In genomic region chr17:28712037-28712704, GRCh38 we compare ENCODE assay signal across 8 cellular contexts. TPM values are rescaled to one million over a fixed set of nuclear protein-coding genes. Genes with fewer than 3 reads are reported as not detected.
A peak's percentile ranks its signal among the peaks of the same experiment; 100 is the strongest.
DNase-seq lines count a peak whose midpoint lies in the region; ATAC-seq and TF ChIP-seq lines count a peak whose summit lies in the region.

No MANE protein-coding gene starts in this region.

- POLR2A ChIA-PET in AG04450 (lab: Yijun Ruan, JAX): interaction anchor here (1.0 to 2.6 kb wide), 4 partner anchors 8 to 50 kb away, joined by 5 to 40 read pairs (median 14); partner anchors contain the start of genes RPL23A, SDF2, SUPT6H and TLCD1

- H4K5ac ChIP-seq in mesendoderm (ENCODE audit: low read length): no peak overlapping the region

- H3K27me3 ChIP-seq in AG04450 (ENCODE audit: control insufficient read depth, insufficient read depth, low read length) (no peaks in the 10 kb centered on the region), H7 (ENCODE audit: control insufficient read depth, insufficient read depth, low read length) (no peaks in the 10 kb centered on the region), mesendoderm (ENCODE audit: insufficient read depth, low read length, poor library complexity) (no peaks in the 10 kb centered on the region)

- peak; percentile 48 for ATAC-seq in stimulated activated naive CD8-positive, alpha-beta T cell treated with anti-CD3 and anti-CD28 coated beads, Interleukin-15, Interleukin-2, amounts not matched to agents 100 U/mL and 50 U/mL, for 24 hours

- H3K56ac ChIP-seq in mesendoderm (ENCODE audit: low read length): peak overlapping the region; percentile 87

- peaks cover 21% of the 10 kb centered on the region for H3K79me2 ChIP-seq in mesendoderm (ENCODE audit: control insufficient read depth, insufficient read depth, low read length)

- WGBS in mesendoderm (ENCODE audit: extremely low coverage, insufficient coverage, low lambda C conversion rate): no CpG with 5 or more reads among the region's 34 CpGs

- DNase-seq in AG04450 (ENCODE audit: low read depth, low spot score) (no peak), H7 (peak; percentile 91), T-helper 9 cell (peak; percentile 50), caudate nucleus (lab: John Stamatoyannopoulos, UW) (no peak), mesendoderm (peak; percentile 81), D341Med (ENCODE audit: low spot score) (no peak), NK-92 (lab: John Stamatoyannopoulos, UW; ENCODE audit: unreplicated experiment) (no peak)
- peak; percentile 82 for DNase-seq in stimulated activated naive CD8-positive, alpha-beta T cell treated with anti-CD3 and anti-CD28 coated beads, Interleukin-15, Interleukin-2, amounts not matched to agents 100 U/mL and 50 U/mL, for 24 hours

- H3K27ac ChIP-seq in AG04450 (ENCODE audit: low read depth, low read length) (peak overlapping the region; percentile 78), caudate nucleus (ENCODE audit: low read depth, low read length) (peak overlapping the region; percentile 85), mesendoderm (ENCODE audit: low read depth, low read length) (peak overlapping the region; percentile 97)

- H4K8ac ChIP-seq in mesendoderm (ENCODE audit: low read depth, low read length): no peak overlapping the region

- H3K4me2 ChIP-seq in mesendoderm (ENCODE audit: low read length): peak overlapping the region; percentile 34

- no peak overlapping the region for H2BK5ac ChIP-seq in mesendoderm (ENCODE audit: low read length)

- CTCF ChIA-PET in AG04450 (lab: Charles Lee): interaction anchor here (0.6 kb wide), 1 partner anchor 31 kb away, joined by 4 read pairs; no protein-coding TSS in a partner anchor

- H3K4ac ChIP-seq in mesendoderm (ENCODE audit: low read depth, low read length): peak overlapping the region; percentile 41

- H3K79me1 ChIP-seq in mesendoderm (ENCODE audit: low read length): peaks cover 23% of the 10 kb centered on the region

- H3K36me3 ChIP-seq in H7 (replicated peaks; ENCODE audit: control insufficient read depth, insufficient read depth, low read length) (peaks cover 16% of the 10 kb centered on the region), mesendoderm (ENCODE audit: control insufficient read depth, insufficient read depth, low read length) (peaks cover 11% of the 10 kb centered on the region)

- H3K18ac ChIP-seq in mesendoderm (ENCODE audit: low read length): peak overlapping the region; percentile 34

- peak overlapping the region; percentile 44 for H3K4me3 ChIP-seq in AG04450 (ENCODE audit: low read depth, low read length)
- peak overlapping the region; percentile 63 for H3K4me3 ChIP-seq in H7 (ENCODE audit: insufficient read depth, low read depth, low read length)
- H3K4me3 ChIP-seq in mesendoderm (ENCODE audit: low read length): peak overlapping the region; percentile 7

- no peak overlapping the region for H2BK120ac ChIP-seq in mesendoderm (ENCODE audit: low read depth, low read length)

- peak overlapping the region; percentile 82 for H3K9ac ChIP-seq in mesendoderm (ENCODE audit: low read length)

- no peak overlapping the region for H2BK15ac ChIP-seq in mesendoderm (replicated peaks; ENCODE audit: low read depth)

- TF ChIP-seq CTCF in AG04450 (IDR thresholded peaks at IDR 0.05; ENCODE audit: low read depth, low read length): no peak

- H3K23ac ChIP-seq in mesendoderm (ENCODE audit: low read length): no peak overlapping the region

- H2AK5ac ChIP-seq in mesendoderm (ENCODE audit: low read length): no peak overlapping the region

- H3K9me3 ChIP-seq in AG04450 (ENCODE audit: control insufficient read depth, insufficient read depth, low read length): no peaks in the 10 kb centered on the region; the same call in 1 of the 2 replicates

- H3K4me1 ChIP-seq in mesendoderm (ENCODE audit: control insufficient read depth, low read depth, low read length): peaks cover 6% of the 10 kb centered on the region

RNA-seq across cellular contexts. Expression of gene PROCA1, which starts 0.5 kb away (rescaled TPM):
- polyA plus RNA-seq in AG04450 (2011; rRNA removed): 0.51 and 0.52 TPM in 2 replicates
- 0.70 and 1.6 TPM in 2 replicates for polyA minus RNA-seq in AG04450 (2011; rRNA and poly(A)+ RNA removed)
- total RNA-seq in H7 (2014; rRNA removed; shearing (Covaris generic)): 13.9 and 23.7 TPM in 2 replicates
- 11.0 TPM for polyA plus RNA-seq in mesendoderm (2013, experiment 1 of 2)
- polyA plus RNA-seq in mesendoderm (2013, experiment 2 of 2): 12.3 TPM

RNA-seq across cellular contexts. Expression of gene RAB34, which starts 5.5 kb away (rescaled TPM):
- polyA plus RNA-seq in AG04450 (2011; rRNA removed): 389 and 428 TPM in 2 replicates
- polyA minus RNA-seq in AG04450 (2011; rRNA and poly(A)+ RNA removed): 295 and 356 TPM in 2 replicates
- total RNA-seq in H7 (2014; rRNA removed; shearing (Covaris generic)): 209 and 284 TPM in 2 replicates
- 168 TPM for polyA plus RNA-seq in mesendoderm (2013, experiment 1 of 2)
- polyA plus RNA-seq in mesendoderm (2013, experiment 2 of 2): 165 TPM

RNA-seq across cellular contexts. Expression of gene RPL23A, which starts 7.6 kb away (rescaled TPM):
- 1,337 and 1,690 TPM in 2 replicates for polyA plus RNA-seq in AG04450 (2011; rRNA removed)
- 749 and 1,050 TPM in 2 replicates for polyA minus RNA-seq in AG04450 (2011; rRNA and poly(A)+ RNA removed)
- 778 and 823 TPM in 2 replicates for total RNA-seq in H7 (2014; rRNA removed; shearing (Covaris generic))
- 3,789 TPM for polyA plus RNA-seq in mesendoderm (2013, experiment 1 of 2)
- polyA plus RNA-seq in mesendoderm (2013, experiment 2 of 2): 3,812 TPM

RNA-seq across cellular contexts. Expression of gene TLCD1, which starts 13.9 kb away (rescaled TPM):
- polyA plus RNA-seq in AG04450 (2011; rRNA removed): 11.8 and 13.1 TPM in 2 replicates
- 7.0 and 7.2 TPM in 2 replicates for polyA minus RNA-seq in AG04450 (2011; rRNA and poly(A)+ RNA removed)
- 15.6 and 21.4 TPM in 2 replicates for total RNA-seq in H7 (2014; rRNA removed; shearing (Covaris generic))
- 44.3 TPM for polyA plus RNA-seq in mesendoderm (2013, experiment 1 of 2)
- 46.0 TPM for polyA plus RNA-seq in mesendoderm (2013, experiment 2 of 2)

RNA-seq across cellular contexts. Expression of gene NEK8, which starts 16.4 kb away (rescaled TPM):
- 2.5 and 3.0 TPM in 2 replicates for polyA plus RNA-seq in AG04450 (2011; rRNA removed)
- polyA minus RNA-seq in AG04450 (2011; rRNA and poly(A)+ RNA removed): 6.3 and 9.6 TPM in 2 replicates
- total RNA-seq in H7 (2014; rRNA removed; shearing (Covaris generic)): 10.9 and 12.5 TPM in 2 replicates
- 6.8 TPM for polyA plus RNA-seq in mesendoderm (2013, experiment 1 of 2)
- 6.5 TPM for polyA plus RNA-seq in mesendoderm (2013, experiment 2 of 2)

Comparison
In these comparisons a context has a peak if more than half of its experiments do, and no peak if none do; other contexts are left out.
1. DNase-seq: peak in H7 (single experiment), T-helper 9 cell (single experiment), mesendoderm (single experiment) and stimulated activated naive CD8-positive, alpha-beta T cell treated with anti-CD3 and anti-CD28 coated beads, Interleukin-15, Interleukin-2, amounts not matched to agents 100 U/mL and 50 U/mL, for 24 hours (single experiment); none in AG04450 (single experiment), caudate nucleus (0 of 61), D341Med (single experiment) and NK-92 (single experiment).
2. H3K4me3 ChIP-seq: peak in every context shown above with its lines; median percentile 63 in H7; 44 in AG04450; 7 in mesendoderm.
3. Peak in every context shown above with its lines, with median percentiles within 50 percentile points of each other: H3K27ac ChIP-seq.